31 cellular contexts compared by ENCODE assay signal in the genomic region with DNA sequence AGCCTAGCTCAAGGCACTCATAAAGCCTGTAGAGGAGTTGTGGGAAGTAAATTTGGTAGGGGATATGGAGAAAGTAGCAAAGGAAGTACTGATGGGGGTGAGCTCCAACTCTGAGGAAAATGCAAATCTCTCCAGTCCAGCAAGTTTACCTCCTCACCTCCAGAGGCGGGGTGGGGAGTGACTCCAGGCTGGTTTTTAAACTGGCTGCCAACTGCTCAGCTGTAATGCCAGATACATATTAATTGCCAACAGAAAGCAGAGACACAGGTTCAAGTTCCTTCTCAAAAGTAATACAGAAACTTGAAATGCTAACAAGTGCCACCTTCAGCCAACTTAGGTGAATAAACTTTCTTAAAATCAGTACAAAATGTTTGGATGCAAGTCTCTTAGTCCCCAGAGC.
"Had no signal": no experiment of that assay in that cellular context is flagged by ENCODE, and none has a peak within 500 bp of the region (broad histone marks: within the 10 kb centered on the region; RNA-seq: fewer than 3 reads in every experiment).

No MANE protein-coding gene starts in this region.

- H3K27me3 Mint-ChIP-seq: stimulated activated memory B cell treated with anti-CD40 and anti-IgM and Interleukin-4, amounts not matched to agents 10 μg/mL and 1 μg/mL and 100 μg/mL, for 72 hours had no signal

- H3K4me2 ChIP-seq: smooth muscle cell had no signal

- DNase-seq: activated CD4-positive, alpha-beta memory T cell treated with anti-CD3 and anti-CD28 coated beads, Interleukin-2, amount 10 ng/mL, durations not matched to agents 7 days and 5 days; activated CD4-positive, alpha-beta T cell treated with anti-CD3 and anti-CD28 coated beads for 1 hour; activated CD4-positive, alpha-beta T cell treated with anti-CD3 and anti-CD28 coated beads, Interleukin-2, amount 10 ng/mL, durations not matched to agents 7 days and 5 days; activated CD8-positive, alpha-beta memory T cell treated with anti-CD3 and anti-CD28 coated beads, Interleukin-2, amount 50 U/mL, for 48 hours; activated gamma-delta T cell treated with Interleukin-2 at 50 U/mL for 16 hours; activated naive CD4-positive, alpha-beta T cell treated with anti-CD3 and anti-CD28 coated beads, Interleukin-2, amount 50 U/mL, for 16 hours; activated T-cell treated with anti-CD3 and anti-CD28 coated beads, Interleukin-2, amount 50 U/mL, for 24 hours; amniotic stem cell; brain microvascular endothelial cell; dorsolateral prefrontal cortex; effector memory CD4-positive, alpha-beta T cell; erythroblast; foreskin fibroblast; head of caudate nucleus; hippocampal formation; naive thymus-derived CD8-positive, alpha-beta T cell; nucleus accumbens; psoas muscle; stimulated activated CD4-positive, alpha-beta T cell treated with anti-CD3 and anti-CD28 coated beads, Interleukin-1b, Interleukin-23, amount 100 ng/mL, for 48 hours; stimulated activated CD4-positive, alpha-beta T cell treated with anti-CD3 and anti-CD28 coated beads, Interleukin-4, amount 100 ng/mL, for 4 hours; stimulated activated CD8-positive, alpha-beta memory T cell treated with anti-CD3 and anti-CD28 coated beads, Interleukin-4, amount 100 ng/mL, for 48 hours; T1000; testis; trophoblast cell; uterus had no signal

- H3K36me3 ChIP-seq: brain microvascular endothelial cell, pancreas, uterus had no signal

- ATAC-seq: activated T-helper 17 cell treated with anti-CD3 and anti-CD28 coated beads, Interleukin-2, amount 50 U/mL, for 72 hours; naive thymus-derived CD8-positive, alpha-beta T cell; pancreas; psoas muscle; stimulated activated memory B cell treated with anti-CD40 and anti-IgM and Interleukin-4, amounts not matched to agents 10 μg/mL and 1 μg/mL and 100 μg/mL, for 72 hours had no signal

- H3K27me3 ChIP-seq: dorsolateral prefrontal cortex, pancreas, testis, uterus had no signal

- H3K4me1 Mint-ChIP-seq: activated CD4-positive, alpha-beta T cell treated with anti-CD3 and anti-CD28 coated beads, Interleukin-2, amount 10 ng/mL, durations not matched to agents 7 days and 5 days; activated T-helper 17 cell treated with anti-CD3 and anti-CD28 coated beads, Interleukin-2, amount 50 U/mL, for 72 hours had no signal

- H3K4me1 ChIP-seq: psoas muscle, uterus had no signal

- H3K4me3 Mint-ChIP-seq: activated CD4-positive, alpha-beta memory T cell treated with anti-CD3 and anti-CD28 coated beads, Interleukin-2, amount 10 ng/mL, durations not matched to agents 7 days and 5 days; activated CD4-positive, alpha-beta T cell treated with anti-CD3 and anti-CD28 coated beads, Interleukin-2, amount 10 ng/mL, durations not matched to agents 7 days and 5 days; activated T-cell treated with anti-CD3 and anti-CD28 coated beads, Interleukin-2, amount 50 U/mL, for 24 hours; activated T-helper 17 cell treated with anti-CD3 and anti-CD28 coated beads, Interleukin-2, amount 50 U/mL, for 72 hours; naive thymus-derived CD8-positive, alpha-beta T cell; neural crest cell; stimulated activated memory B cell treated with anti-CD40 and anti-IgM and Interleukin-4, amounts not matched to agents 10 μg/mL and 1 μg/mL and 100 μg/mL, for 72 hours had no signal

- H3K9me3 ChIP-seq: pancreas, psoas muscle, testis, uterus had no signal

- H3K36me3 Mint-ChIP-seq: naive thymus-derived CD8-positive, alpha-beta T cell; stimulated activated memory B cell treated with anti-CD40 and anti-IgM and Interleukin-4, amounts not matched to agents 10 μg/mL and 1 μg/mL and 100 μg/mL, for 72 hours had no signal

- H3K9me3 Mint-ChIP-seq: activated CD4-positive, alpha-beta memory T cell treated with anti-CD3 and anti-CD28 coated beads, Interleukin-2, amount 10 ng/mL, durations not matched to agents 7 days and 5 days; activated CD4-positive, alpha-beta T cell treated with anti-CD3 and anti-CD28 coated beads, Interleukin-2, amount 10 ng/mL, durations not matched to agents 7 days and 5 days; activated T-cell treated with anti-CD3 and anti-CD28 coated beads, Interleukin-2, amount 50 U/mL, for 24 hours; activated T-helper 17 cell treated with anti-CD3 and anti-CD28 coated beads, Interleukin-2, amount 50 U/mL, for 72 hours; neural crest cell; stimulated activated memory B cell treated with anti-CD40 and anti-IgM and Interleukin-4, amounts not matched to agents 10 μg/mL and 1 μg/mL and 100 μg/mL, for 72 hours had no signal

- H3K4me3 ChIP-seq: coronary artery, dorsolateral prefrontal cortex, pancreas, psoas muscle, smooth muscle cell, testis, uterus had no signal

- H3K27ac Mint-ChIP-seq: activated CD4-positive, alpha-beta memory T cell treated with anti-CD3 and anti-CD28 coated beads, Interleukin-2, amount 10 ng/mL, durations not matched to agents 7 days and 5 days; activated CD4-positive, alpha-beta T cell treated with anti-CD3 and anti-CD28 coated beads, Interleukin-2, amount 10 ng/mL, durations not matched to agents 7 days and 5 days; activated T-cell treated with anti-CD3 and anti-CD28 coated beads, Interleukin-2, amount 50 U/mL, for 24 hours; activated T-helper 17 cell treated with anti-CD3 and anti-CD28 coated beads, Interleukin-2, amount 50 U/mL, for 72 hours; naive thymus-derived CD8-positive, alpha-beta T cell; stimulated activated memory B cell treated with anti-CD40 and anti-IgM and Interleukin-4, amounts not matched to agents 10 μg/mL and 1 μg/mL and 100 μg/mL, for 72 hours had no signal

- H3K27ac ChIP-seq: brain microvascular endothelial cell, coronary artery, pancreas, psoas muscle, testis, uterus had no signal
